Comparison of ENCODE assay signal across 36 cellular contexts in the genomic region with DNA sequence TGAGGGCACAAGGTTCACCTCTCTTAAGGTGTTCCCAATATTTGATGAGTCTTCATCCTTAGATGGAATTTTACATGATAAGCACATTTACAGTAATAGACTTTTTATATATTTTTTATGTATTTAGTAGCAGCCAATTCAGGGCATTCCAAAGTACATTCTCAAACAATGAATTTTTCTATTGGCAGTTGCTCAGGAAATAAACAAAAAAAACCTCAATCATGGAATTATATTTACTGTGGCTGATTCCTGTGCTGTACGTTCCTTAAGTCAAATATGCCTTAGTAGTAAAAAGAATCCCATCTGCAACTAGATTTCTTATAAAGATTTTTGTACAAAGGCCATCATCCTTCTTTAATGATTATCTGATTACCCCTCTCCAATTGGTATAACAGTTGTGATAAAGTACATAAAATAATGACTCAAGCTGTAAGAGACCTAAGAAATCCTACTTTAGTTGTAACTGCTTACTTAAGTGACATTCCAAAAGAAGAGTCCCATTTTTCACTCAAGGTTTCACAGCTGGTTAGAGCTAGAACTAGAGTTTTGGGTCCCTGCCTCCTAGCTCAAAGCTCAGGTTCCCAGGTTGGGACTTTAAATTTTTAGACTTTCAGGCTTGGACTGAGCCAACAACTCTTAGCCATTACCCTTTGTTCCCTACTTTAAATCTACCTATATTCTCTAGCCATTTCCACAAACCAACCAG.
DNase-seq lines count a peak whose midpoint lies in the region; ATAC-seq and TF ChIP-seq lines count a peak whose summit lies in the region.
"Had no signal": no experiment of that assay in that cellular context is flagged by ENCODE, and none has a peak within 500 bp of the region (broad histone marks: within the 10 kb centered on the region; RNA-seq: fewer than 3 reads in every experiment).

No MANE protein-coding gene starts in this region.

- peaks cover 1% of the 10 kb centered on the region for H3K36me3 Mint-ChIP-seq in progenitor cell of endocrine pancreas (ENCODE audit: insufficient read depth)
- H3K36me3 Mint-ChIP-seq: CD4-positive, CD25-positive, alpha-beta regulatory T cell; mesothelial cell of epicardium; naive thymus-derived CD8-positive, alpha-beta T cell; stimulated activated effector memory CD8-positive, alpha-beta T cell treated with anti-CD3 and anti-CD28 coated beads, Interleukin-12 subunit alpha, Interleukin-12 subunit beta, amount 100 ng/mL, for 72 hours had no signal

- H3K9me3 Mint-ChIP-seq in progenitor cell of endocrine pancreas (ENCODE audit: low read depth): no peaks in the 10 kb centered on the region
- H3K9me3 Mint-ChIP-seq: activated T-helper 2 cell treated with anti-CD3 and anti-CD28 coated beads, Interferon-gamma antibody, Interleukin-2, Interleukin-4, amounts not matched to agents 10 μg/mL and 5 μg/mL and 100 μg/mL, durations not matched to agents 14 hours and 24 hours and 36 hours; CD4-positive, CD25-positive, alpha-beta regulatory T cell; effector memory CD8-positive, alpha-beta T cell; mesothelial cell of epicardium; naive thymus-derived CD8-positive, alpha-beta T cell; stimulated activated effector memory CD8-positive, alpha-beta T cell treated with anti-CD3 and anti-CD28 coated beads, Interleukin-12 subunit alpha, Interleukin-12 subunit beta, amount 100 ng/mL, for 72 hours had no signal

- H3K4me1 Mint-ChIP-seq in progenitor cell of endocrine pancreas (ENCODE audit: low read depth): peaks cover 6% of the 10 kb centered on the region
- H3K4me1 Mint-ChIP-seq: stimulated activated effector memory CD8-positive, alpha-beta T cell treated with anti-CD3 and anti-CD28 coated beads, Interleukin-12 subunit alpha, Interleukin-12 subunit beta, amount 100 ng/mL, for 72 hours had no signal

- H3K27me3 Mint-ChIP-seq in progenitor cell of endocrine pancreas: no peaks in the 10 kb centered on the region

- DNase-seq in NCI-H82 (lab: John Stamatoyannopoulos, UW): peak; percentile 56
- DNase-seq in NCI-H82 treated with DMSO at 0.1 percent for 48 hours (lab: John Stamatoyannopoulos, UW; ENCODE audit: unreplicated experiment): no peak
- DNase-seq in fibroblast of peridontal ligament (ENCODE audit: extremely low read depth): peak; percentile 80
- no peak for DNase-seq in progenitor cell of endocrine pancreas (ENCODE audit: low spot score, unreplicated experiment)
- DNase-seq in GM20000 (ENCODE audit: low spot score): no peak
- DNase-seq in activated CD4-positive, CD25-positive, alpha-beta regulatory T cell (lab: John Stamatoyannopoulos, UW): no peak
- DNase-seq: activated CD4-positive, alpha-beta T cell treated with anti-CD3 and anti-CD28 coated beads for 48 hours; activated CD8-positive, alpha-beta memory T cell treated with anti-CD3 and anti-CD28 coated beads for 24 hours; activated naive CD4-positive, alpha-beta T cell treated with anti-CD3 and anti-CD28 coated beads, Interleukin-2, amount 50 U/mL, for 16 hours; activated T-cell treated with anti-CD3 and anti-CD28 coated beads for 4 hours; amygdala; CD4-positive, CD25-positive, alpha-beta regulatory T cell; effector memory CD8-positive, alpha-beta T cell; erythroblast; foreskin melanocyte; heart right ventricle; Karpas-422; MV-4-11; naive thymus-derived CD8-positive, alpha-beta T cell; NCI-H1436; NCI-H2081 treated with DMSO at 0.1 percent for 48 hours; NCI-H526 treated with DMSO at 0.1 percent for 48 hours; occipital lobe; SHP77 treated with DMSO at 0.1 percent for 48 hours; stimulated activated CD4-positive, alpha-beta T cell treated with anti-CD3 and anti-CD28 coated beads, Interleukin-15, amount 100 ng/mL, for 24 hours; T-helper 9 cell; upper lobe of left lung had no signal

- no peak overlapping the region for H3K27ac Mint-ChIP-seq in progenitor cell of endocrine pancreas
- H3K27ac Mint-ChIP-seq: activated T-helper 2 cell treated with anti-CD3 and anti-CD28 coated beads, Interferon-gamma antibody, Interleukin-2, Interleukin-4, amounts not matched to agents 10 μg/mL and 5 μg/mL and 100 μg/mL, durations not matched to agents 14 hours and 24 hours and 36 hours; CD4-positive, CD25-positive, alpha-beta regulatory T cell; effector memory CD8-positive, alpha-beta T cell; mesothelial cell of epicardium; naive thymus-derived CD8-positive, alpha-beta T cell; stimulated activated effector memory CD8-positive, alpha-beta T cell treated with anti-CD3 and anti-CD28 coated beads, Interleukin-12 subunit alpha, Interleukin-12 subunit beta, amount 100 ng/mL, for 72 hours had no signal

- peak overlapping the region; percentile 84 for H3K27ac ChIP-seq in VCaP
- H3K27ac ChIP-seq: 22Rv1, cardiac muscle cell, coronary artery, heart right ventricle, upper lobe of left lung had no signal

- TF ChIP-seq CTCF in VCaP (conservative IDR thresholded peaks at IDR 0.05): no peak
- no peak for TF ChIP-seq CTCF in progenitor cell of endocrine pancreas (IDR thresholded peaks at IDR 0.05; ENCODE audit: unreplicated experiment)
- no peak for TF ChIP-seq CTCF in GM20000 (IDR thresholded peaks at IDR 0.05; ENCODE audit: extremely low read depth, missing control alignments)

- no peak overlapping the region for H3K4me3 Mint-ChIP-seq in progenitor cell of endocrine pancreas (ENCODE audit: low read depth)
- H3K4me3 Mint-ChIP-seq: CD4-positive, CD25-positive, alpha-beta regulatory T cell; effector memory CD8-positive, alpha-beta T cell; mesothelial cell of epicardium; naive thymus-derived CD8-positive, alpha-beta T cell; stimulated activated effector memory CD8-positive, alpha-beta T cell treated with anti-CD3 and anti-CD28 coated beads, Interleukin-12 subunit alpha, Interleukin-12 subunit beta, amount 100 ng/mL, for 72 hours had no signal

- no peak for ATAC-seq in GM18861 (IDR thresholded peaks at IDR 0.05; ENCODE audit: unreplicated experiment)
- ATAC-seq: effector memory CD8-positive, alpha-beta T cell; heart right ventricle; HepG2; naive thymus-derived CD8-positive, alpha-beta T cell; stimulated activated effector memory CD8-positive, alpha-beta T cell treated with anti-CD3 and anti-CD28 coated beads, Interleukin-12 subunit alpha, Interleukin-12 subunit beta, amount 100 ng/mL, for 72 hours had no signal

Comparison
In these comparisons a context has a peak if more than half of its experiments do, and no peak if none do; other contexts are left out.
1. DNase-seq: peak in NCI-H82 (single experiment) and fibroblast of peridontal ligament (single experiment); none in NCI-H82 treated with DMSO at 0.1 percent for 48 hours (single experiment), progenitor cell of endocrine pancreas (single experiment), GM20000 (single experiment) and activated CD4-positive, CD25-positive, alpha-beta regulatory T cell (0 of 4).